Comparison of ENCODE assay signal across 14 cellular contexts in genomic region chr6:19410477-19410876, GRCh38.
A peak's percentile ranks its signal among the peaks of the same experiment; 100 is the strongest.
DNase-seq lines count a peak whose midpoint lies in the region; FAIRE-seq and TF ChIP-seq lines count a peak whose summit lies in the region.
"Had no signal": no experiment of that assay in that cellular context is flagged by ENCODE, and none has a peak within 500 bp of the region (broad histone marks: within the 10 kb centered on the region; RNA-seq: fewer than 3 reads in every experiment).

No MANE protein-coding gene starts in this region.

- no peak for TF ChIP-seq EP300 in suprapubic skin (IDR thresholded peaks at IDR 0.05)

- in situ Hi-C loops in ACHN (cut with HindIII; ENCODE audit: low pct_ligation_motif_present, low pct_unique_long_range_greater_than_20kb, low sequenced_read_pairs), result no loop called here

- H3K36me3 ChIP-seq in suprapubic skin, result no peaks in the 10 kb centered on the region
- H3K36me3 ChIP-seq: SJCRH30 had no signal

- no peaks in the 10 kb centered on the region for H3K27me3 ChIP-seq in suprapubic skin
- H3K27me3 ChIP-seq: SJCRH30 had no signal

- TF ChIP-seq POLR2A in suprapubic skin (IDR thresholded peaks at IDR 0.05), result no peak

- TF ChIP-seq CTCF in suprapubic skin (IDR thresholded peaks at IDR 0.05), result no peak

- H3K27ac ChIP-seq in suprapubic skin, result no peak overlapping the region
- H3K27ac ChIP-seq: SJCRH30 had no signal

- H3K4me3 ChIP-seq in suprapubic skin, result no peak overlapping the region
- H3K4me3 ChIP-seq: SJCRH30 had no signal

- no peaks in the 10 kb centered on the region for H3K9me3 ChIP-seq in suprapubic skin
- H3K9me3 ChIP-seq: SJCRH30 had no signal

- FAIRE-seq in urothelium cell line (lab: Jason Lieb, UNC), result no peak

- no peaks in the 10 kb centered on the region for H3K4me1 ChIP-seq in suprapubic skin
- H3K4me1 ChIP-seq: SJCRH30 had no signal

- peak; percentile 11 for DNase-seq in NCI-H446 treated with DMSO at 0.1 percent for 48 hours (lab: John Stamatoyannopoulos, UW)
- DNase-seq in NCI-H446 (lab: John Stamatoyannopoulos, UW), result no peak
- peak; percentile 77 for DNase-seq in astrocyte of the hippocampus (ENCODE audit: low read depth, low spot score)
- peak; percentile 85 for DNase-seq in iris pigment epithelial cell (ENCODE audit: low read depth)
- DNase-seq in urothelium cell line (ENCODE audit: low spot score), result peak; percentile 50
- DNase-seq in NCI-H2107 treated with DMSO at 0.1 percent for 48 hours (lab: John Stamatoyannopoulos, UW; ENCODE audit: unreplicated experiment), result no peak
- no peak for DNase-seq in ACHN
- no peak for DNase-seq in suprapubic skin (ENCODE audit: low spot score in 2 of 2)
- DNase-seq: amygdala; effector CD8-positive, alpha-beta T cell; H7; hypothalamus; posterior cingulate gyrus; SJCRH30 had no signal

Comparison
In these comparisons a context has a peak if more than half of its experiments do, and no peak if none do; other contexts are left out.
1. DNase-seq: peak in NCI-H446 treated with DMSO at 0.1 percent for 48 hours (single experiment), astrocyte of the hippocampus (single experiment), iris pigment epithelial cell (single experiment) and urothelium cell line (single experiment); none in NCI-H446 (0 of 2), NCI-H2107 treated with DMSO at 0.1 percent for 48 hours (single experiment), ACHN (single experiment) and suprapubic skin (0 of 2).